Comparison of ENCODE assay signal across 27 cellular contexts in genomic region chr11:115506909-115507649, GRCh38. TPM values are rescaled to one million over a fixed set of nuclear protein-coding genes. Genes with fewer than 3 reads are reported as not detected.
"Had no signal": no experiment of that assay in that cellular context is flagged by ENCODE, and none has a peak within 500 bp of the region (broad histone marks: within the 10 kb centered on the region; RNA-seq: fewer than 3 reads in every experiment).

No MANE protein-coding gene starts in this region.

- H3K4me1 ChIP-seq: thyroid gland had no signal

- H3K27ac Mint-ChIP-seq: naive B cell; naive thymus-derived CD8-positive, alpha-beta T cell; natural killer cell treated with Interleukin-12 subunit alpha and Interleukin-12 subunit beta and Interleukin-15 and Interleukin-18, amount 100 ng/mL, for 72 hours; stimulated activated effector memory CD8-positive, alpha-beta T cell treated with anti-CD3 and anti-CD28 coated beads, Interleukin-12 subunit alpha, Interleukin-12 subunit beta, amount 100 ng/mL, for 72 hours; stimulated activated naive B cell treated with anti-CD40 and anti-IgM and Interleukin-4, amounts not matched to agents 10 μg/mL and 1 μg/mL and 100 μg/mL, for 72 hours; stimulated activated naive CD8-positive, alpha-beta T cell treated with anti-CD3 and anti-CD28 coated beads, Interleukin-15, Interleukin-2, amounts not matched to agents 100 ng/mL and 50 ng/mL, for 24 hours had no signal

- DNase-seq: naive B cell; naive thymus-derived CD8-positive, alpha-beta T cell; nucleus accumbens; pancreas; retina; right cardiac atrium; right lobe of liver; sigmoid colon; small intestine; stimulated activated CD4-positive, alpha-beta T cell treated with anti-CD3 and anti-CD28 coated beads, Interleukin-15, amount 100 ng/mL, for 24 hours; stimulated activated CD4-positive, alpha-beta T cell treated with anti-CD3 and anti-CD28 coated beads, Interleukin-2, amount 100 ng/mL, for 24 hours; stimulated activated CD4-positive, alpha-beta T cell treated with anti-CD3 and anti-CD28 coated beads, Interleukin-2, amount 100 ng/mL, for 48 hours; stimulated activated CD4-positive, alpha-beta T cell treated with anti-CD3 and anti-CD28 coated beads, Interleukin-4, amount 100 ng/mL, for 24 hours; stimulated activated naive B cell treated with anti-CD40 and anti-IgM and Interleukin-4, amounts not matched to agents 10 μg/mL and 1 μg/mL and 100 μg/mL, for 72 hours; stimulated activated naive CD4-positive, alpha-beta T cell treated with Interleukin-2 at 50 U/mL for 16 hours; stomach; thyroid gland; trophoblast cell; upper lobe of left lung had no signal

- H3K36me3 Mint-ChIP-seq: naive B cell; natural killer cell treated with Interleukin-12 subunit alpha and Interleukin-12 subunit beta and Interleukin-15 and Interleukin-18, amount 100 ng/mL, for 72 hours; stimulated activated effector memory CD8-positive, alpha-beta T cell treated with anti-CD3 and anti-CD28 coated beads, Interleukin-12 subunit alpha, Interleukin-12 subunit beta, amount 100 ng/mL, for 72 hours; stimulated activated naive B cell treated with anti-CD40 and anti-IgM and Interleukin-4, amounts not matched to agents 10 μg/mL and 1 μg/mL and 100 μg/mL, for 72 hours had no signal

- H3K27me3 ChIP-seq: pancreas, right lobe of liver, thyroid gland, upper lobe of left lung, vagina had no signal

- ATAC-seq: naive thymus-derived CD8-positive, alpha-beta T cell; natural killer cell treated with Interleukin-12 subunit alpha and Interleukin-12 subunit beta and Interleukin-15 and Interleukin-18, amount 100 ng/mL, for 72 hours; pancreas; right cardiac atrium; right lobe of liver; stimulated activated effector memory CD8-positive, alpha-beta T cell treated with anti-CD3 and anti-CD28 coated beads, Interleukin-12 subunit alpha, Interleukin-12 subunit beta, amount 100 ng/mL, for 72 hours; stimulated activated naive B cell treated with anti-CD40 and anti-IgM and Interleukin-4, amounts not matched to agents 10 μg/mL and 1 μg/mL and 100 μg/mL, for 72 hours had no signal

- H3K9me3 Mint-ChIP-seq: stimulated activated effector memory CD8-positive, alpha-beta T cell treated with anti-CD3 and anti-CD28 coated beads, Interleukin-12 subunit alpha, Interleukin-12 subunit beta, amount 100 ng/mL, for 72 hours; stimulated activated naive CD8-positive, alpha-beta T cell treated with anti-CD3 and anti-CD28 coated beads, Interleukin-15, Interleukin-2, amounts not matched to agents 100 ng/mL and 50 ng/mL, for 24 hours had no signal

- H3K4me3 ChIP-seq: pancreas, prostate gland, right lobe of liver, sigmoid colon, stomach, thoracic aorta, thyroid gland, tibial nerve, upper lobe of left lung, vagina had no signal

- H3K27ac ChIP-seq: neutrophil, pancreas, prostate gland, right lobe of liver, sigmoid colon, stomach, thoracic aorta, thyroid gland, tibial nerve, upper lobe of left lung, vagina had no signal

- H3K36me3 ChIP-seq: neutrophil, pancreas, prostate gland, right lobe of liver, sigmoid colon, stomach, thoracic aorta, thyroid gland, tibial nerve, upper lobe of left lung, vagina had no signal

- H3K4me3 Mint-ChIP-seq: naive B cell; naive thymus-derived CD8-positive, alpha-beta T cell; natural killer cell treated with Interleukin-12 subunit alpha and Interleukin-12 subunit beta and Interleukin-15 and Interleukin-18, amount 100 ng/mL, for 72 hours; stimulated activated effector memory CD8-positive, alpha-beta T cell treated with anti-CD3 and anti-CD28 coated beads, Interleukin-12 subunit alpha, Interleukin-12 subunit beta, amount 100 ng/mL, for 72 hours; stimulated activated naive B cell treated with anti-CD40 and anti-IgM and Interleukin-4, amounts not matched to agents 10 μg/mL and 1 μg/mL and 100 μg/mL, for 72 hours; stimulated activated naive CD8-positive, alpha-beta T cell treated with anti-CD3 and anti-CD28 coated beads, Interleukin-15, Interleukin-2, amounts not matched to agents 100 ng/mL and 50 ng/mL, for 24 hours had no signal

- H3K9me3 ChIP-seq: neutrophil, pancreas, prostate gland, right lobe of liver, sigmoid colon, stomach, thoracic aorta, thyroid gland, tibial nerve, upper lobe of left lung, vagina had no signal

RNA-seq across cellular contexts. Expression of gene CADM1, which starts 2.9 kb away (rescaled TPM):
- total RNA-seq: naive thymus-derived CD8-positive, alpha-beta T cell had no signal
